15 cellular contexts compared by ENCODE assay signal in genomic region chr2:215529271-215529670, GRCh38.
DNase-seq lines count a peak whose midpoint lies in the region; ATAC-seq and TF ChIP-seq lines count a peak whose summit lies in the region.
"Had no signal": no experiment of that assay in that cellular context is flagged by ENCODE, and none has a peak within 500 bp of the region (broad histone marks: within the 10 kb centered on the region; RNA-seq: fewer than 3 reads in every experiment).

No MANE protein-coding gene starts in this region.

- no peak for TF ChIP-seq CTCF in MCF 10A (IDR thresholded peaks at IDR 0.05; ENCODE audit: unreplicated experiment)
- TF ChIP-seq CTCF in breast epithelium (IDR thresholded peaks at IDR 0.05) = no peak
- TF ChIP-seq CTCF in astrocyte of the spinal cord (IDR thresholded peaks at IDR 0.05; ENCODE audit: low read depth, low read length) = no peak
- TF ChIP-seq CTCF in foreskin keratinocyte (conservative IDR thresholded peaks at IDR 0.05) = no peak

- no peaks in the 10 kb centered on the region for H3K4me1 ChIP-seq in breast epithelium
- H3K4me1 ChIP-seq in foreskin keratinocyte = peaks cover 41% of the 10 kb centered on the region
- H3K4me1 ChIP-seq: upper lobe of left lung had no signal

- no peaks in the 10 kb centered on the region for H3K27me3 Mint-ChIP-seq in MCF 10A (ENCODE audit: insufficient read depth, unreplicated experiment)
- H3K27me3 Mint-ChIP-seq in activated CD8-positive, alpha-beta T cell treated with anti-CD3 and anti-CD28 coated beads, Interleukin-2, amount 10 ng/mL, durations not matched to agents 7 days and 5 days (ENCODE audit: low read depth) = peaks cover 6% of the 10 kb centered on the region

- CTCF ChIA-PET in MCF 10A (lab: Yijun Ruan, JAX) = interaction anchor here (0.6 kb wide), 1 partner anchor 133 kb away, joined by 3 read pairs; no protein-coding TSS in a partner anchor
- CTCF ChIA-PET in activated CD8-positive, alpha-beta T cell treated with anti-CD3 and anti-CD28 coated beads, Interleukin-2, amount 10 ng/mL, durations not matched to agents 7 days and 5 days (lab: Charles Lee) = no interaction called here

- H3K27ac ChIP-seq in breast epithelium (no peak overlapping the region), foreskin keratinocyte (peak overlapping the region; percentile 97)
- H3K27ac ChIP-seq: left ventricle myocardium inferior, upper lobe of left lung had no signal

- H3K4me3 ChIP-seq in breast epithelium = no peak overlapping the region
- no peak overlapping the region for H3K4me3 ChIP-seq in astrocyte of the spinal cord (ENCODE audit: low read depth, low read length)
- H3K4me3 ChIP-seq: left ventricle myocardium inferior, upper lobe of left lung had no signal

- no TSS peak for BruUV-seq in MCF 10A (replicated peaks; lab: Mats Ljungman, UMichigan)

- POLR2A ChIA-PET in MCF 10A (lab: Yijun Ruan, JAX) = no interaction called here
- POLR2A ChIA-PET in activated CD8-positive, alpha-beta T cell treated with anti-CD3 and anti-CD28 coated beads, Interleukin-2, amount 10 ng/mL, durations not matched to agents 7 days and 5 days (lab: Charles Lee) = no interaction called here

- no peak for TF ChIP-seq POLR2A in breast epithelium (IDR thresholded peaks at IDR 0.05)

- no peaks in the 10 kb centered on the region for H3K27me3 ChIP-seq in breast epithelium
- H3K27me3 ChIP-seq in foreskin keratinocyte = no peaks in the 10 kb centered on the region
- H3K27me3 ChIP-seq: upper lobe of left lung had no signal

- in situ Hi-C loops in astrocyte of the spinal cord (cut with HindIII; ENCODE audit: low sequenced_read_pairs) = no loop called here

- peaks cover 12 to 13% of the 10 kb centered on the region in 2 donors for H3K9me3 ChIP-seq in breast epithelium

- intact Hi-C loops in MCF 10A (cut with micrococcal nuclease) = no loop called here
- intact Hi-C loops in breast epithelium (cut with DNase I; ENCODE audit: low total_unique reads) = no loop called here

- no peak overlapping the region for H3K4me3 Mint-ChIP-seq in MCF 10A (ENCODE audit: unreplicated experiment)
- H3K4me3 Mint-ChIP-seq in activated CD8-positive, alpha-beta T cell treated with anti-CD3 and anti-CD28 coated beads, Interleukin-2, amount 10 ng/mL, durations not matched to agents 7 days and 5 days = no peak overlapping the region
- H3K4me3 Mint-ChIP-seq: activated CD4-positive, alpha-beta memory T cell treated with anti-CD3 and anti-CD28 coated beads for 36 hours; activated naive CD4-positive, alpha-beta T cell treated with anti-CD3 and anti-CD28 coated beads for 36 hours; dendritic cell treated with granulocyte-macrophage colony-stimulating factor and Interleukin-4, amounts not matched to agents 40 ng/mL and 50 ng/mL, for 4 days had no signal

- no peaks in the 10 kb centered on the region for H3K36me3 ChIP-seq in breast epithelium
- H3K36me3 ChIP-seq: left ventricle myocardium inferior, upper lobe of left lung had no signal

- DNase-seq in MCF 10A (ENCODE audit: unreplicated experiment) (peak; percentile 86), breast epithelium (ENCODE audit: low spot score in 2 of 2) (no peak), astrocyte of the spinal cord (ENCODE audit: low read depth, low spot score) (peak; percentile 80), foreskin keratinocyte (peak; percentile 85 to 90), HPDE6-E6E7 (ENCODE audit: extremely low spot score) (no peak), putamen (ENCODE audit: low spot score) (no peak)
- DNase-seq in activated T-cell treated with anti-CD3 and anti-CD28 coated beads, Interleukin-2, amount 50 U/mL, for 1 hour = no peak
- DNase-seq in activated CD8-positive, alpha-beta T cell treated with anti-CD3 and anti-CD28 coated beads, Interleukin-2, amount 10 ng/mL, durations not matched to agents 7 days and 5 days = no peak
- DNase-seq: activated CD4-positive, alpha-beta memory T cell treated with anti-CD3 and anti-CD28 coated beads for 36 hours; activated naive CD4-positive, alpha-beta T cell treated with anti-CD3 and anti-CD28 coated beads for 36 hours; glutamatergic neuron; left ventricle myocardium inferior; NCI-H2171 treated with DMSO at 0.1 percent for 48 hours; upper lobe of left lung had no signal

- peak; percentile 70 for ATAC-seq in foreskin keratinocyte
- ATAC-seq in activated CD8-positive, alpha-beta T cell treated with anti-CD3 and anti-CD28 coated beads, Interleukin-2, amount 10 ng/mL, durations not matched to agents 7 days and 5 days = no peak

- peaks cover 32% of the 10 kb centered on the region for H3K4me1 Mint-ChIP-seq in MCF 10A (ENCODE audit: insufficient read depth, unreplicated experiment)
- H3K4me1 Mint-ChIP-seq in activated CD8-positive, alpha-beta T cell treated with anti-CD3 and anti-CD28 coated beads, Interleukin-2, amount 10 ng/mL, durations not matched to agents 7 days and 5 days (ENCODE audit: low read depth) = no peaks in the 10 kb centered on the region

- H3K9me3 Mint-ChIP-seq in MCF 10A (ENCODE audit: unreplicated experiment) = peaks cover 25% of the 10 kb centered on the region
- no peaks in the 10 kb centered on the region for H3K9me3 Mint-ChIP-seq in activated CD8-positive, alpha-beta T cell treated with anti-CD3 and anti-CD28 coated beads, Interleukin-2, amount 10 ng/mL, durations not matched to agents 7 days and 5 days (ENCODE audit: insufficient read depth)

- no peaks in the 10 kb centered on the region for H3K36me3 Mint-ChIP-seq in MCF 10A (ENCODE audit: insufficient read depth, unreplicated experiment)
- no peaks in the 10 kb centered on the region for H3K36me3 Mint-ChIP-seq in activated CD8-positive, alpha-beta T cell treated with anti-CD3 and anti-CD28 coated beads, Interleukin-2, amount 10 ng/mL, durations not matched to agents 7 days and 5 days (ENCODE audit: low read depth)
- H3K36me3 Mint-ChIP-seq: activated CD4-positive, alpha-beta memory T cell treated with anti-CD3 and anti-CD28 coated beads for 36 hours had no signal

- H3K27ac Mint-ChIP-seq in MCF 10A (ENCODE audit: low read depth, unreplicated experiment) = peak overlapping the region; percentile 84
- no peak overlapping the region for H3K27ac Mint-ChIP-seq in activated CD8-positive, alpha-beta T cell treated with anti-CD3 and anti-CD28 coated beads, Interleukin-2, amount 10 ng/mL, durations not matched to agents 7 days and 5 days
- H3K27ac Mint-ChIP-seq: activated CD4-positive, alpha-beta memory T cell treated with anti-CD3 and anti-CD28 coated beads for 36 hours; activated naive CD4-positive, alpha-beta T cell treated with anti-CD3 and anti-CD28 coated beads for 36 hours; dendritic cell treated with granulocyte-macrophage colony-stimulating factor and Interleukin-4, amounts not matched to agents 40 ng/mL and 50 ng/mL, for 4 days had no signal

Comparison
In these comparisons a context has a peak if more than half of its experiments do, and no peak if none do; other contexts are left out.
1. DNase-seq: peak in MCF 10A (single experiment), astrocyte of the spinal cord (single experiment) and foreskin keratinocyte (2 of 2); none in breast epithelium (0 of 2), HPDE6-E6E7 (single experiment), activated T-cell treated with anti-CD3 and anti-CD28 coated beads, Interleukin-2, amount 50 U/mL, for 1 hour (single experiment), activated CD8-positive, alpha-beta T cell treated with anti-CD3 and anti-CD28 coated beads, Interleukin-2, amount 10 ng/mL, durations not matched to agents 7 days and 5 days (single experiment) and putamen (single experiment).